Comparison of ENCODE assay signal across 8 cellular contexts in the genomic region with DNA sequence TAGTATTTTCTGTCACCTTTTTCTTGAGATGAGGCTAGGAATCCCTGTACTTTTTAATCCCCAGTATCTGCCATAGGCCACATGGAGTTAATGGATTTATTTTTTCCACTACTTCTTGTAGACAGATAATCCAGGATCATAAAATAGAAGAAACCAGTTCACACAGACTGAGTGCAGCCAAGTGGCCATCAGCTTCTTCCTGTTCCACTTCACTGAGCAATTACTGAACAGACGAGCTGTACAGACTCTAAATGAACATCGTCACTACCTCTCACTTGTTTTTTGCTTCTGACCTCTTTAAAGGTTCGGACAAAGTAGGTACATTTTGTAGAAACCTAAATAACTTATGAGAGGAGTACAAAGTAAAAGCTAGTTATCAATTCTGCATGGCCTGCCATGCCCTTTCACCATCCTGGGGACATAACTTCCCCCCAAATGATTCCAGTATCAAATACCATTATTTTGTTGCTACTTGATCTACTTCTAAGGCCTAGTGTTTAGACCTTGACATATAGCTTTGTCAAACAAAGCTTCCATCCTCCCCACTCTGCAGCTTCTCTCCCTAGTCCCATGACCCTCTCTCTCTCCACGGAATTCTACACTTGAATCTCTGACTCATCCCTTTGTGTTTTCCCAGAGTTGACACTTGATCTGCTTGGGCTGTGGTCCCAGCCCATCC. TPM values are rescaled to one million over a fixed set of nuclear protein-coding genes. Genes with fewer than 3 reads are reported as not detected.
DNase-seq lines count a peak whose midpoint lies in the region; ATAC-seq, FAIRE-seq and TF ChIP-seq lines count a peak whose summit lies in the region.

No MANE protein-coding gene starts in this region.

- H3K79me2 ChIP-seq in K562 (ENCODE audit: control insufficient read depth, insufficient read depth, low read length) (no peaks in the 10 kb centered on the region), osteoblast (ENCODE audit: insufficient read depth, low read length) (no peaks in the 10 kb centered on the region)

- H2AFZ ChIP-seq in K562 (ENCODE audit: low read depth, low read length) (peak overlapping the region; percentile 77), osteoblast (ENCODE audit: low read length) (peak overlapping the region; percentile 33)

- H3K27me3 Mint-ChIP-seq in activated T-helper 2 cell treated with anti-CD3 and anti-CD28 coated beads, Interferon-gamma antibody, Interleukin-2, Interleukin-4, amounts not matched to agents 10 μg/mL and 5 μg/mL and 100 μg/mL, durations not matched to agents 14 hours and 24 hours and 36 hours (ENCODE audit: low read depth): no peaks in the 10 kb centered on the region

- no peak overlapping the region for H3K9ac ChIP-seq in K562 (ENCODE audit: insufficient read depth in 1 of 2, low read depth in 2 of 2, low read length in 2 of 2)

- DNase-seq in ELR (ENCODE audit: low read depth): peak; percentile 86
- DNase-seq in LoVo (ENCODE audit: low spot score): peak; percentile 36
- DNase-seq in K562 (ENCODE audit: extremely low read depth in 1 of 4, low spot score in 3 of 4): no peak
- peak; percentile 35 for DNase-seq in osteoblast (ENCODE audit: insufficient read length, low spot score, missing footprints)
- DNase-seq in GM13976 (ENCODE audit: low spot score): no peak
- DNase-seq in activated gamma-delta T cell (lab: John Stamatoyannopoulos, UW): no peak
- DNase-seq in activated T-helper 2 cell treated with anti-CD3 and anti-CD28 coated beads, Interferon-gamma antibody, Interleukin-2, Interleukin-4, amounts not matched to agents 10 μg/mL and 5 μg/mL and 100 μg/mL, durations not matched to agents 14 hours and 24 hours and 36 hours (ENCODE audit: low spot score): no peak

- no peaks in the 10 kb centered on the region for H3K9me3 Mint-ChIP-seq in activated T-helper 2 cell treated with anti-CD3 and anti-CD28 coated beads, Interferon-gamma antibody, Interleukin-2, Interleukin-4, amounts not matched to agents 10 μg/mL and 5 μg/mL and 100 μg/mL, durations not matched to agents 14 hours and 24 hours and 36 hours

- H3K4me3 ChIP-seq in K562: no peak overlapping the region
- H3K4me3 ChIP-seq in osteoblast (ENCODE audit: insufficient read depth, low read length): no peak overlapping the region

- in situ Hi-C loops in K562 (cut with MboI) (loop anchor here (10.0 kb wide), 1 partner anchor 150 kb away; no protein-coding TSS in a partner anchor), GM13976 (cut with MboI; ENCODE audit: low sequenced_read_pairs, unreplicated experiment) (loop anchor here (10.0 kb wide), 1 partner anchor 240 kb away; no protein-coding TSS in a partner anchor)

- TF ChIP-seq CTCF in K562 (IDR thresholded peaks at IDR 0.05 in 2 of 3, conservative IDR thresholded peaks at IDR 0.05 in 1 of 3; ENCODE audit: insufficient read depth in 2 of 3, low read depth in 1 of 3, low read length in 3 of 3) (no peak), osteoblast (IDR thresholded peaks at IDR 0.05; ENCODE audit: extremely low read depth, low read depth, low read length) (no peak), GM13976 (IDR thresholded peaks at IDR 0.05; ENCODE audit: borderline replicate concordance, control extremely low read depth, extremely low read depth, insufficient read depth, missing control alignments) (no peak)

- TF ChIP-seq EP300 in K562 (IDR thresholded peaks at IDR 0.05; ENCODE audit: low read length): no peak

- H3K36me3 ChIP-seq in K562 (ENCODE audit: control insufficient read depth, insufficient read depth, low read length) (no peaks in the 10 kb centered on the region; the same call in 2 of the 3 replicates), osteoblast (ENCODE audit: insufficient read depth, low read length) (no peaks in the 10 kb centered on the region)

- no peak for FAIRE-seq in K562 (lab: Jason Lieb, UNC)

- CTCF ChIA-PET in K562 (lab: Yijun Ruan, JAX; ENCODE audit: low intra/inter-chr PET ratio): no interaction called here

- no peaks in the 10 kb centered on the region for H4K20me1 ChIP-seq in K562 (replicated peaks; ENCODE audit: control insufficient read depth, insufficient read depth, low read length)
- H4K20me1 ChIP-seq in osteoblast (ENCODE audit: insufficient read depth, low read length): no peaks in the 10 kb centered on the region

- peaks cover 24% of the 10 kb centered on the region for H3K4me1 Mint-ChIP-seq in activated T-helper 2 cell treated with anti-CD3 and anti-CD28 coated beads, Interferon-gamma antibody, Interleukin-2, Interleukin-4, amounts not matched to agents 10 μg/mL and 5 μg/mL and 100 μg/mL, durations not matched to agents 14 hours and 24 hours and 36 hours (ENCODE audit: low read depth)

- H3K9me3 ChIP-seq in K562 (replicated peaks; ENCODE audit: control insufficient read depth, insufficient read depth, low read depth, low read length): no peaks in the 10 kb centered on the region
- H3K9me3 ChIP-seq in osteoblast (ENCODE audit: low read depth, low read length): no peaks in the 10 kb centered on the region

- H3K27me3 ChIP-seq in K562 (ENCODE audit: control insufficient read depth in 2 of 2, insufficient read depth in 2 of 2, low read length in 2 of 2) (no peaks in the 10 kb centered on the region), osteoblast (ENCODE audit: insufficient read depth, low read length) (no peaks in the 10 kb centered on the region)

- WGBS in K562 (ENCODE audit: insufficient coverage, low coverage, missing lambda C conversion rate): 26% methylated on average over 4 of the region's 4 CpGs

- H3K27ac Mint-ChIP-seq in activated T-helper 2 cell treated with anti-CD3 and anti-CD28 coated beads, Interferon-gamma antibody, Interleukin-2, Interleukin-4, amounts not matched to agents 10 μg/mL and 5 μg/mL and 100 μg/mL, durations not matched to agents 14 hours and 24 hours and 36 hours: no peak overlapping the region

- H3K4me3 Mint-ChIP-seq in activated T-helper 2 cell treated with anti-CD3 and anti-CD28 coated beads, Interferon-gamma antibody, Interleukin-2, Interleukin-4, amounts not matched to agents 10 μg/mL and 5 μg/mL and 100 μg/mL, durations not matched to agents 14 hours and 24 hours and 36 hours (ENCODE audit: low read depth): no peak overlapping the region

- no peaks in the 10 kb centered on the region for H3K36me3 Mint-ChIP-seq in activated T-helper 2 cell treated with anti-CD3 and anti-CD28 coated beads, Interferon-gamma antibody, Interleukin-2, Interleukin-4, amounts not matched to agents 10 μg/mL and 5 μg/mL and 100 μg/mL, durations not matched to agents 14 hours and 24 hours and 36 hours (ENCODE audit: low read depth)

- ATAC-seq in K562: peak; percentile 17
- ATAC-seq in GM18520 (IDR thresholded peaks at IDR 0.05; ENCODE audit: unreplicated experiment): no peak

- no peaks in the 10 kb centered on the region for H3K9me1 ChIP-seq in K562 (ENCODE audit: control insufficient read depth, insufficient read depth, low read length)

- H3K4me1 ChIP-seq in K562 (replicated peaks in 1 of 2; ENCODE audit: control insufficient read depth in 2 of 2, insufficient read depth in 2 of 2, low read length in 2 of 2) (peaks cover 0 to 27% of the 10 kb centered on the region in 2 experiments; a peak in 4 of 5 replicates), osteoblast (ENCODE audit: insufficient read depth, low read length) (peaks cover 30% of the 10 kb centered on the region)

- BruUV-seq in K562 (replicated peaks; lab: Mats Ljungman, UMichigan): no TSS peak

- H3K4me2 ChIP-seq in K562 (ENCODE audit: insufficient read depth, low read length): no peak overlapping the region
- H3K4me2 ChIP-seq in osteoblast (ENCODE audit: insufficient read depth, low read length): peak overlapping the region; percentile 5

- TF ChIP-seq POLR2A in K562 (conservative IDR thresholded peaks at IDR 0.05): no peak

- POLR2A ChIA-PET in K562 (lab: Yijun Ruan, JAX): interaction anchor here (0.5 to 2.3 kb wide), 5 partner anchors 8 to 34 kb away, joined by 3 to 8 read pairs (median 5); a partner anchor contains a TSS

- intact Hi-C loops in K562 (cut with micrococcal nuclease): no loop called here
- intact Hi-C loops in activated T-helper 2 cell treated with anti-CD3 and anti-CD28 coated beads, Interferon-gamma antibody, Interleukin-2, Interleukin-4, amounts not matched to agents 10 μg/mL and 5 μg/mL and 100 μg/mL, durations not matched to agents 14 hours and 24 hours and 36 hours (cut with micrococcal nuclease): no loop called here

- no peak overlapping the region for H3K27ac ChIP-seq in K562 (ENCODE audit: extremely low read depth, low read depth, low read length)
- peak overlapping the region; percentile 20 for H3K27ac ChIP-seq in osteoblast (ENCODE audit: low read depth, low read length)

- TF ChIP-seq RAD21 in K562 (CRISPR knock-in tag; conservative IDR thresholded peaks at IDR 0.05 in 1 of 2, IDR thresholded peaks at IDR 0.05 in 1 of 2): no peak

TF ChIP-seq in K562, 482 proteins besides CTCF, POLR2A, EP300 and RAD21 (continues in another document):
- TF ChIP-seq DNMT1 (IDR thresholded peaks at IDR 0.05): no peak

RNA-seq across cellular contexts. Expression of a gene that starts 34.4 kb away (rescaled TPM):
- 15.1 and 38.1 TPM in 2 replicates for total RNA-seq in K562 (2011; cell fraction: chromatin; rRNA removed; ENCODE audit: low replicate concordance)
- 9.8 and 11.2 TPM in 2 replicates for total RNA-seq in K562 (2011; cell fraction: nucleolus; rRNA removed)
- 14.4 and 21.6 TPM in 2 replicates for total RNA-seq in K562 (2011; cell fraction: nucleoplasm; rRNA removed)
- total RNA-seq in K562 (2014; rRNA removed) (15.5 and 16.2 TPM in 2 replicates), K562 (2014; rRNA removed; fragmentation: Illumina TruSeq; extraction: Trizol) (29.7 and 33.9 TPM in 2 replicates), K562 (2015; rRNA removed; fragmentation: Illumina TruSeq; extraction: Trizol) (21.6 and 24.3 TPM in 2 replicates), K562 (2021) (18.4 and 21.1 TPM in 2 replicates), osteoblast (16.8 and 21.0 TPM in 2 replicates)
- polyA plus RNA-seq in K562 (2011; rRNA removed) (25.6 and 25.8 TPM in 2 replicates), K562 (2014; fragmentation: Illumina TruSeq; extraction: Trizol) (20.2 and 22.0 TPM in 2 replicates), K562 (2014; fragmentation: Nextera tagmentation; extraction: Ambion mirVana) (10 to 100 TPM; 17.8 to 19.0 TPM), K562 (2014; rRNA removed) (11.8 and 13.3 TPM in 2 replicates)
- polyA plus RNA-seq in K562 (2011; cell fraction: cytosol; rRNA removed): 4.0 and 10.9 TPM in 2 replicates
- 7.1 and 10.8 TPM in 2 replicates for polyA plus RNA-seq in K562 (2011; cell fraction: nucleus; rRNA removed)
- polyA plus RNA-seq in K562 (2012): 14.6 and 19.2 TPM in 2 replicates
- polyA minus RNA-seq in K562 (2011; rRNA and poly(A)+ RNA removed): 38.4 and 50.9 TPM in 2 replicates
- 16.6 and 20.7 TPM in 2 replicates for polyA minus RNA-seq in K562 (2011; cell fraction: cytosol; rRNA and poly(A)+ RNA removed)
- 13.2 and 34.0 TPM in 2 replicates for polyA minus RNA-seq in K562 (2011; cell fraction: nucleus; rRNA and poly(A)+ RNA removed)
- 5.9 and 6.6 TPM in 2 replicates for total RNA-seq in activated T-helper 2 cell treated with anti-CD3 and anti-CD28 coated beads, Interferon-gamma antibody, Interleukin-2, Interleukin-4, amounts not matched to agents 10 μg/mL and 5 μg/mL and 100 μg/mL, durations not matched to agents 14 hours and 24 hours and 36 hours

Comparison
In these comparisons a context has a peak if more than half of its experiments do, and no peak if none do; other contexts are left out.
1. DNase-seq: peak in ELR (single experiment), LoVo (single experiment) and osteoblast (single experiment); none in K562 (0 of 4), GM13976 (single experiment), activated gamma-delta T cell (single experiment) and activated T-helper 2 cell treated with anti-CD3 and anti-CD28 coated beads, Interferon-gamma antibody, Interleukin-2, Interleukin-4, amounts not matched to agents 10 μg/mL and 5 μg/mL and 100 μg/mL, durations not matched to agents 14 hours and 24 hours and 36 hours (single experiment).